Comparison of ENCODE assay signal across 10 cellular contexts in the genomic region with DNA sequence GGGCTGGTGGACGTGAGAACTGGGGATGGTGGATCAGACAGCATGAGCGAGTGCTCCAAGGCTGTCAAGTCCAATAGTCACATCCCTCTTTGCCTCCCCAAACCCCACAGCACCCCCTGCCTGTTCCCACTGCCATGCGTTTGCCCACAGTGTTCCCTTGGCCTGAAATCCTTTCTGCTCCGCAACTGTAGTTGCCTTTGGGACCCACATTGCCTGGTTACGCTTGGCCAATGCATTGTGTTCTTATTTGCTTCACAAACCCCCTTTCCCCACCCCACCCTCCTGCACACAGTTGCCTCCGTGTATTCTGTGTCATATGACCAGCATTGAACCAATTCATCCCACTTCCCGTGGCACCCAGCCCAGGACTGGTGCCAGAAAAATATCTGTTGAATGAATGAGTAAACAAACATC. TPM values are rescaled to one million over a fixed set of nuclear protein-coding genes. Genes with fewer than 3 reads are reported as not detected.
DNase-seq lines count a peak whose midpoint lies in the region; ATAC-seq and TF ChIP-seq lines count a peak whose summit lies in the region.
"Had no signal": no experiment of that assay in that cellular context is flagged by ENCODE, and none has a peak within 500 bp of the region (broad histone marks: within the 10 kb centered on the region; RNA-seq: fewer than 3 reads in every experiment).

No MANE protein-coding gene starts in this region.

- no peaks in the 10 kb centered on the region for H3K9me3 Mint-ChIP-seq in neural progenitor cell

- H3K36me3 ChIP-seq in neural progenitor cell: no peaks in the 10 kb centered on the region

- TF ChIP-seq CTCF in neural progenitor cell (IDR thresholded peaks at IDR 0.05): peak; percentile 19

- no peak overlapping the region for H3K27ac ChIP-seq in neural progenitor cell
- H3K27ac ChIP-seq: neutrophil had no signal

- no peak overlapping the region for H3K4me2 ChIP-seq in neural progenitor cell

- H3K27ac Mint-ChIP-seq in neural progenitor cell: no peak overlapping the region

- H3F3A ChIP-seq in neural progenitor cell (ENCODE audit: low read depth): peaks cover 17% of the 10 kb centered on the region

- H3K4me3 ChIP-seq in neural progenitor cell: no peak overlapping the region

- no peak overlapping the region for H3K9ac ChIP-seq in neural progenitor cell

- H2AFZ ChIP-seq in neural progenitor cell (replicated peaks): no peak overlapping the region

- H4K20me1 ChIP-seq in neural progenitor cell (ENCODE audit: low read depth): peaks cover 24% of the 10 kb centered on the region

- peaks cover 24% of the 10 kb centered on the region for H3K27me3 ChIP-seq in neural progenitor cell
- H3K27me3 ChIP-seq: neutrophil had no signal

- no peak for ATAC-seq in GM21390 (IDR thresholded peaks at IDR 0.05; ENCODE audit: unreplicated experiment)

- DNase-seq in DMS53 (lab: John Stamatoyannopoulos, UW) (peak; percentile 86), NCI-H2029 treated with DMSO at 0.1 percent for 48 hours (lab: John Stamatoyannopoulos, UW) (peak; percentile 66), dermis blood vessel endothelial cell (peak; percentile 73), neural progenitor cell (ENCODE audit: low spot score) (no peak), NCI-H187 (lab: John Stamatoyannopoulos, UW) (no peak), NCI-H2227 treated with DMSO at 0.1 percent for 48 hours (lab: John Stamatoyannopoulos, UW) (no peak), 8988T (no peak)

- no peak overlapping the region for H3K4me3 Mint-ChIP-seq in neural progenitor cell

- H3K4me1 ChIP-seq in neural progenitor cell: peaks cover 12% of the 10 kb centered on the region

- H3K4me1 Mint-ChIP-seq in neural progenitor cell: peaks cover 30% of the 10 kb centered on the region

- H3K27me3 Mint-ChIP-seq in neural progenitor cell (ENCODE audit: insufficient read depth, low read depth): peaks cover 24% of the 10 kb centered on the region

- no peaks in the 10 kb centered on the region for H3K9me3 ChIP-seq in neural progenitor cell (ENCODE audit: low read depth)
- H3K9me3 ChIP-seq: neutrophil had no signal

- no peaks in the 10 kb centered on the region for H3K36me3 Mint-ChIP-seq in neural progenitor cell

- H3K79me2 ChIP-seq in neural progenitor cell (ENCODE audit: low read depth): no peaks in the 10 kb centered on the region

RNA-seq across cellular contexts. Expression of gene KIAA0930, which starts 2.1 kb away (rescaled TPM):
- total RNA-seq in dermis blood vessel endothelial cell (73.9 and 81.8 TPM in 2 replicates), neural progenitor cell (ENCODE audit: low replicate concordance) (15.0 and 36.7 TPM in 2 replicates)

RNA-seq across cellular contexts. Expression of gene UPK3A, which starts 42.0 kb away (rescaled TPM):
- total RNA-seq in dermis blood vessel endothelial cell (not detected in 2 replicates), neural progenitor cell (ENCODE audit: low replicate concordance) (0.50 TPM in 1 of 2 replicates, not detected in the other)
- total RNA-seq: activated CD8-positive, alpha-beta memory T cell treated with anti-CD3 and anti-CD28 coated beads for 36 hours had no signal

Comparison
In these comparisons a context has a peak if more than half of its experiments do, and no peak if none do; other contexts are left out.
1. DNase-seq: peak in DMS53 (single experiment), NCI-H2029 treated with DMSO at 0.1 percent for 48 hours (single experiment) and dermis blood vessel endothelial cell (single experiment); none in neural progenitor cell (single experiment), NCI-H187 (0 of 2), NCI-H2227 treated with DMSO at 0.1 percent for 48 hours (single experiment) and 8988T (single experiment).